Comparison of ENCODE assay signal across 8 cellular contexts in the genomic region with DNA sequence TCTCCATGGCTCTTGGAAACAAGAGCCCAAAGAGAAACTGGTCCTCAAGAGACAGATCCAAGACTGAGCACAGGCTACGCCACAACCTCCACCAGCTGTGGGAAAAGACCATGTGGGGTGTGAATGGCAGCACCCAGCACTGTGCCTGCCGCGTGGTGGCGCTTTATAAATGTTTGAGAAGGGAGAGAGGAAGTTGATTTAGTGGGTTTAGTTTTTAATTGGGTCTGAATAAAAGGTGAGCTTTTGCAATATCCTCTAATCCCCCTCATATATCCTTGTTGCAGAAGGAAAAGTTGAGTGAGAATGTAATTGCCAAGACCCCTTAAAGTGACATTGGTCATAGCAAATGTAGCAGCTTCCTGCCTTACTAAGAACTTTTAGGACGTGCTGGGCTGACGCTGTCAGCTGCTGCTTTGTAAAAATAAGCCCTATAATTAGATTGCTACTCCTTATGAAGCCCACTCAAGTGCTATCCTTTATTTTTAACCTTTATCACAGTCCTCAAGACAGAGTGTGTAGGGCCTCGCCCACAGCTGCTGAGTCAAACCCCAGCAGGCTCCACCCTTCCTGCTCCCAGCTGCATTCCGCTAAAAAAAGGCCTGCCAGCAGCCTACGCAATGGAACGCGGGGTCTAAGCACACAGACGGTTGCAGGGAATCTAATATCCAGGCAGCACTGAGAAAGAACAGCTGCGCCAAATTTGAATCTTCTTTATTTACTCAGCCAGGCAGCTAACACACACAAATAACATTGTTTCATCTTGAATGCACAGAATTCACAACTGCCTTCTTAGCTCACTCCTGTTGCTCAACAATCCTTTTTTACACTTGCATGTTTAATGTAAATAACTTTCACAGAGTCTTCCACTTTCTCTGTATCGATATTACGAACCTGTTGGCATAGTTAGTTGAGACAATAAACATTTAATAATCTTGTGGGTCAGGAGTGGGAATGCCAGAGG. TPM values are rescaled to one million over a fixed set of nuclear protein-coding genes. Genes with fewer than 3 reads are reported as not detected.
DNase-seq lines count a peak whose midpoint lies in the region; ATAC-seq, FAIRE-seq and TF ChIP-seq lines count a peak whose summit lies in the region.

No MANE protein-coding gene starts in this region.

- no peak for FAIRE-seq in frontal cortex (lab: Jason Lieb, UNC)

- H3K9ac ChIP-seq in BLaER1 treated with 17β-estradiol and CSF1 and Interleukin-3, amounts not matched to agents 10 nM and 100 nM = peak overlapping the region; percentile 45 to 72 (median 67)

- no peaks in the 10 kb centered on the region for H3K27me3 ChIP-seq in BLaER1 treated with 17β-estradiol and CSF1 and Interleukin-3, amounts not matched to agents 10 nM and 100 nM
- H3K27me3 ChIP-seq in HL-60 (ENCODE audit: insufficient read depth, poor library complexity, severe bottlenecking) (no peaks in the 10 kb centered on the region), RWPE2 (ENCODE audit: insufficient read depth, poor library complexity, severe bottlenecking) (no peaks in the 10 kb centered on the region), thoracic aorta (replicated peaks; ENCODE audit: insufficient read depth) (no peaks in the 10 kb centered on the region)

- DNase-seq in HL-60 (ENCODE audit: low read depth in 1 of 2, low spot score in 1 of 2) = peak; percentile 52 to 80
- DNase-seq in RWPE2 (ENCODE audit: low spot score) = peak; percentile 77
- DNase-seq in activated gamma-delta T cell treated with Interleukin-2 at 50 U/mL for 16 hours = peak; percentile 59
- DNase-seq in frontal cortex (ENCODE audit: low spot score in 2 of 2) = peak; percentile 12 to 42
- DNase-seq in nucleus accumbens (lab: John Stamatoyannopoulos, UW) = peak; percentile 7 to 92 (median 70)
- peak; percentile 68 for DNase-seq in thoracic aorta (ENCODE audit: low spot score)

- peak; percentile 56 for ATAC-seq in GM19372 (IDR thresholded peaks at IDR 0.05; ENCODE audit: low read depth, unreplicated experiment)
- ATAC-seq in RWPE2 (ENCODE audit: low read depth) = peak; percentile 97
- peak; percentile 70 for ATAC-seq in thoracic aorta (ENCODE audit: insufficient number of reproducible peaks, low FRiP score, low read depth)

- no peaks in the 10 kb centered on the region for H3K36me3 ChIP-seq in BLaER1 treated with 17β-estradiol and CSF1 and Interleukin-3, amounts not matched to agents 10 nM and 100 nM
- H3K36me3 ChIP-seq in RWPE2 (ENCODE audit: low read depth) (no peaks in the 10 kb centered on the region), thoracic aorta (no peaks in the 10 kb centered on the region)

- H3K4me2 ChIP-seq in BLaER1 treated with 17β-estradiol and CSF1 and Interleukin-3, amounts not matched to agents 10 nM and 100 nM = peak overlapping the region; percentile 73 to 89 (median 82)

- TF ChIP-seq CTCF in HL-60 (IDR thresholded peaks at IDR 0.05; ENCODE audit: insufficient read depth, low read length) (peak; percentile 64), RWPE2 (IDR thresholded peaks at IDR 0.05; ENCODE audit: poor library complexity, severe bottlenecking) (peak; percentile 45), thoracic aorta (IDR thresholded peaks at IDR 0.05) (peak; percentile 46)

- H3K9me3 ChIP-seq in BLaER1 treated with 17β-estradiol and CSF1 and Interleukin-3, amounts not matched to agents 10 nM and 100 nM (replicated peaks in 1 of 11) = no peaks in the 10 kb centered on the region
- H3K9me3 ChIP-seq in RWPE2 (ENCODE audit: severe bottlenecking) = no peaks in the 10 kb centered on the region
- no peaks in the 10 kb centered on the region for H3K9me3 ChIP-seq in thoracic aorta

- H3K27ac ChIP-seq in BLaER1 treated with 17β-estradiol and CSF1 and Interleukin-3, amounts not matched to agents 10 nM and 100 nM = peak overlapping the region; percentile 8 to 83 (median 76); a peak in 21 of 22 replicates
- peak overlapping the region; percentile 34; the same call in 1 of the 2 replicates for H3K27ac ChIP-seq in HL-60 (replicated peaks)
- H3K27ac ChIP-seq in RWPE2 (ENCODE audit: poor library complexity, severe bottlenecking) = peak overlapping the region; percentile 66
- H3K27ac ChIP-seq in thoracic aorta = peak overlapping the region; percentile 76 to 79

- peaks cover 25 to 43% (median 31%) of the 10 kb centered on the region in 10 experiments for H3K4me1 ChIP-seq in BLaER1 treated with 17β-estradiol and CSF1 and Interleukin-3, amounts not matched to agents 10 nM and 100 nM
- peaks cover 33% of the 10 kb centered on the region for H3K4me1 ChIP-seq in RWPE2 (ENCODE audit: insufficient read depth, poor library complexity, severe bottlenecking)
- H3K4me1 ChIP-seq in thoracic aorta (ENCODE audit: control insufficient read depth in 1 of 2, low read depth in 2 of 2) = peaks cover 7 to 20% of the 10 kb centered on the region in 2 donors

- no peaks in the 10 kb centered on the region for H4K20me1 ChIP-seq in BLaER1 treated with 17β-estradiol and CSF1 and Interleukin-3, amounts not matched to agents 10 nM and 100 nM

- peak overlapping the region; percentile 10 to 62 (median 40); a peak in 16 of 20 replicates for H3K4me3 ChIP-seq in BLaER1 treated with 17β-estradiol and CSF1 and Interleukin-3, amounts not matched to agents 10 nM and 100 nM
- H3K4me3 ChIP-seq in HL-60 (replicated peaks; ENCODE audit: insufficient read depth, low read length) = no peak overlapping the region
- H3K4me3 ChIP-seq in RWPE2 (ENCODE audit: severe bottlenecking) = no peak overlapping the region
- H3K4me3 ChIP-seq in thoracic aorta = peak overlapping the region; percentile 56

RNA-seq across cellular contexts. Expression of gene PRDX6, which starts 47.3 kb away (rescaled TPM):
- total RNA-seq in frontal cortex = 27.3 TPM
- total RNA-seq in thoracic aorta = 100 to 1,000 TPM; 102 to 154 TPM

Comparison
In these comparisons a context has a peak if more than half of its experiments do, and no peak if none do; other contexts are left out.
1. H3K4me3 ChIP-seq: peak in BLaER1 treated with 17β-estradiol and CSF1 and Interleukin-3, amounts not matched to agents 10 nM and 100 nM (10 of 10) and thoracic aorta (single experiment); none in HL-60 (single experiment) and RWPE2 (single experiment).
2. DNase-seq: peak in every context shown above with its lines; median percentile 77 in RWPE2; 70 in nucleus accumbens; 68 in thoracic aorta; 66 in HL-60; 59 in activated gamma-delta T cell treated with Interleukin-2 at 50 U/mL for 16 hours; 27 in frontal cortex.
3. Peak in every context shown above with its lines, with median percentiles within 50 percentile points of each other: H3K27ac ChIP-seq, ATAC-seq and CTCF ChIP-seq.